In genomic region chr11:43643898-43644625, GRCh38 we compare ENCODE assay signal across 8 cellular contexts. TPM values are rescaled to one million over a fixed set of nuclear protein-coding genes. Genes with fewer than 3 reads are reported as not detected.
A peak's percentile ranks its signal among the peaks of the same experiment; 100 is the strongest.
DNase-seq lines count a peak whose midpoint lies in the region; ATAC-seq, FAIRE-seq and TF ChIP-seq lines count a peak whose summit lies in the region.

No MANE protein-coding gene starts in this region.

- DNase-seq in AG04449 (ENCODE audit: low read depth, low spot score), result peak; percentile 17
- peak; percentile 84 for DNase-seq in NCI-H2171 (lab: John Stamatoyannopoulos, UW)
- DNase-seq in WERI-Rb-1, result peak; percentile 86
- peak; percentile 64 for DNase-seq in bronchial epithelial cell (ENCODE audit: low read depth)
- peak; percentile 95 for DNase-seq in iPS-NIHi7 (ENCODE audit: extremely low spot score)
- DNase-seq in small intestine, result peak; percentile 86

- 0 to 1% (median 1%) methylated on average over 33 of the region's 33 CpGs for WGBS in small intestine, 3 donors

- H3K4me1 ChIP-seq in small intestine (ENCODE audit: control insufficient read depth in 2 of 2, insufficient read depth in 1 of 2, low read depth in 1 of 2, low read length in 1 of 2), result peaks cover 0 to 5% of the 10 kb centered on the region in 2 donors

- TF ChIP-seq CTCF in AG04449 (IDR thresholded peaks at IDR 0.05; ENCODE audit: insufficient read depth, low read length, missing control alignments) (no peak), WERI-Rb-1 (IDR thresholded peaks at IDR 0.05; ENCODE audit: low read depth, low read length) (no peak), bronchial epithelial cell (IDR thresholded peaks at IDR 0.05; ENCODE audit: insufficient read depth, low read length, severe bottlenecking) (no peak)

- H3K9me3 ChIP-seq in WERI-Rb-1 (ENCODE audit: severe bottlenecking) (no peaks in the 10 kb centered on the region), small intestine (ENCODE audit: control insufficient read depth, low read depth) (no peaks in the 10 kb centered on the region)

- peak; percentile 99 for ATAC-seq in GM18868 (IDR thresholded peaks at IDR 0.05; ENCODE audit: unreplicated experiment)
- peak; percentile 100 for ATAC-seq in HG03103 (IDR thresholded peaks at IDR 0.05; ENCODE audit: low read depth, unreplicated experiment)

- H3K27me3 ChIP-seq in WERI-Rb-1 (ENCODE audit: insufficient read depth, low read depth, severe bottlenecking), result peaks cover 6% of the 10 kb centered on the region
- peaks cover 6% of the 10 kb centered on the region for H3K27me3 ChIP-seq in bronchial epithelial cell (ENCODE audit: control insufficient read depth, insufficient read depth, low read length)
- peaks cover 0 to 3% of the 10 kb centered on the region in 2 donors for H3K27me3 ChIP-seq in small intestine (ENCODE audit: control insufficient read depth in 2 of 2, insufficient read depth in 2 of 2, low read length in 2 of 2)

- CTCF ChIA-PET in AG04449 (lab: Yijun Ruan, JAX), result interaction anchor here (1.2 to 1.5 kb wide), 2 partner anchors 71 to 158 kb away, joined by 4 to 5 read pairs; no protein-coding TSS in a partner anchor

- H3K27ac ChIP-seq in WERI-Rb-1 (peak overlapping the region; percentile 83), small intestine (ENCODE audit: low read depth in 1 of 2, low read length in 1 of 2) (peak overlapping the region; percentile 65 to 67)

- no peaks in the 10 kb centered on the region for H3K36me3 ChIP-seq in WERI-Rb-1
- no peaks in the 10 kb centered on the region for H3K36me3 ChIP-seq in bronchial epithelial cell (ENCODE audit: control insufficient read depth, insufficient read depth, low read length)
- no peaks in the 10 kb centered on the region for H3K36me3 ChIP-seq in small intestine (ENCODE audit: control insufficient read depth in 2 of 2, insufficient read depth in 2 of 2, low read length in 2 of 2)

- FAIRE-seq in bronchial epithelial cell (lab: Jason Lieb, UNC) (no peak), small intestine (lab: Jason Lieb, UNC) (no peak)

- POLR2A ChIA-PET in AG04449 (lab: Yijun Ruan, JAX), result no interaction called here

- H3K4me3 ChIP-seq in AG04449 (ENCODE audit: low read depth, low read length) (peak overlapping the region; percentile 90), WERI-Rb-1 (ENCODE audit: low read depth, low read length) (peak overlapping the region; percentile 93), bronchial epithelial cell (ENCODE audit: low read depth, low read length) (peak overlapping the region; percentile 75), small intestine (ENCODE audit: low read depth in 1 of 2, low read length in 2 of 2) (peak overlapping the region; percentile 79 to 89)

RNA-seq across cellular contexts. Expression of gene HSD17B12, which starts 36.5 kb away (rescaled TPM):
- total RNA-seq in bronchial epithelial cell, result 97.3 and 103 TPM in 2 replicates
- 10 to 100 TPM; 20.5 to 69.1 (median 22.8) TPM for polyA plus RNA-seq in small intestine

Comparison
In these comparisons a context has a peak if more than half of its experiments do, and no peak if none do; other contexts are left out.
1. Peak in every context shown above with its lines: DNase-seq, ATAC-seq, H3K4me3 ChIP-seq and H3K27ac ChIP-seq.
2. DNase-seq: peak in every context shown above with its lines; median percentile 95 in iPS-NIHi7; 86 in WERI-Rb-1; 86 in small intestine; 84 in NCI-H2171; 64 in bronchial epithelial cell; 17 in AG04449.